1 cellular context compared by ENCODE assay signal in genomic region chr16:88769617-88770458, GRCh38.
TF ChIP-seq lines count a peak whose summit lies in the region.

No MANE protein-coding gene starts in this region.

TF ChIP-seq in HEK293, 187 proteins besides CTCF, POLR2A, EP300 and RAD21 (continued from another document):
- TF ChIP-seq ZNF274 (IDR thresholded peaks at IDR 0.05; ENCODE audit: low read length), result no peak
- TF ChIP-seq ZNF274 (tag by site-specific recombination; IDR thresholded peaks at IDR 0.05; ENCODE audit: borderline replicate concordance), result no peak
- TF ChIP-seq WT1 (tag by site-specific recombination; IDR thresholded peaks at IDR 0.05), result peak; percentile 40; the same call in 1 of the 2 replicates
- no peak for TF ChIP-seq ZBTB10 (tag by site-specific recombination; IDR thresholded peaks at IDR 0.05)
- peak; percentile 21; the same call in 1 of the 2 replicates for TF ChIP-seq ZXDB (tag by site-specific recombination; IDR thresholded peaks at IDR 0.05)
- peak; percentile 86 for TF ChIP-seq KLF1 (tag by site-specific recombination; IDR thresholded peaks at IDR 0.05)
- no peak for TF ChIP-seq GFI1B (tag by site-specific recombination; IDR thresholded peaks at IDR 0.05)
- TF ChIP-seq MEIS1 (CRISPR knock-in tag; IDR thresholded peaks at IDR 0.05; ENCODE audit: borderline replicate concordance), result no peak
- no peak for TF ChIP-seq ZNF704 (tag by site-specific recombination; IDR thresholded peaks at IDR 0.05)
- TF ChIP-seq ZNF157 (tag by site-specific recombination; IDR thresholded peaks at IDR 0.05), result no peak
- TF ChIP-seq ZFP41 (tag by site-specific recombination; IDR thresholded peaks at IDR 0.05; ENCODE audit: borderline replicate concordance), result no peak
- TF ChIP-seq KLF8 (tag by site-specific recombination; IDR thresholded peaks at IDR 0.05), result 0 out of 2 replicates have a peak, but pooled peaks have one; percentile 54
- no peak for TF ChIP-seq PRDM6 (tag by site-specific recombination; IDR thresholded peaks at IDR 0.05)
- TF ChIP-seq MYNN (tag by site-specific recombination; IDR thresholded peaks at IDR 0.05; ENCODE audit: borderline replicate concordance), result no peak
- TF ChIP-seq ZNF112 (tag by site-specific recombination; IDR thresholded peaks at IDR 0.05), result no peak
- no peak for TF ChIP-seq ZNF302 (tag by site-specific recombination; IDR thresholded peaks at IDR 0.05; ENCODE audit: low read depth)
- no peak for TF ChIP-seq ZNF239 (tag by site-specific recombination; IDR thresholded peaks at IDR 0.05)
- TF ChIP-seq HIC1 (tag by site-specific recombination; IDR thresholded peaks at IDR 0.05), result peak; percentile 51
- TF ChIP-seq ZNF433 (tag by site-specific recombination; IDR thresholded peaks at IDR 0.05; ENCODE audit: low read depth), result no peak
- TF ChIP-seq INSM2 (tag by site-specific recombination; IDR thresholded peaks at IDR 0.05), result no peak
- no peak for TF ChIP-seq ZNF488 (tag by site-specific recombination; IDR thresholded peaks at IDR 0.05)
